1 cellular context compared by ENCODE assay signal in genomic region chr3:172153335-172153861, GRCh38.
TF ChIP-seq lines count a peak whose summit lies in the region.

No MANE protein-coding gene starts in this region.

TF ChIP-seq in GM12878, 131 proteins besides CTCF, POLR2A, EP300 and RAD21 (continued from another document):
- TF ChIP-seq EED (IDR thresholded peaks at IDR 0.05; ENCODE audit: low read depth): peak; percentile 53
- TF ChIP-seq ATF3 (IDR thresholded peaks at IDR 0.05; ENCODE audit: borderline replicate concordance, extremely low read depth, low read depth, low read length): no peak
- TF ChIP-seq HCFC1 (IDR thresholded peaks at IDR 0.05; ENCODE audit: low read length): no peak
- TF ChIP-seq IKZF2 (IDR thresholded peaks at IDR 0.05): peak; percentile 39 to 61; a peak in 3 of 4 replicates
- 0 out of 2 replicates have a peak, but pooled peaks have one; percentile 17 for TF ChIP-seq PAX5 (IDR thresholded peaks at IDR 0.05; ENCODE audit: borderline replicate concordance, low read depth, low read length)
- no peak for TF ChIP-seq TAF1 (IDR thresholded peaks at IDR 0.05; ENCODE audit: borderline replicate concordance, low read depth, low read length)
- 0 out of 2 replicates have a peak, but pooled peaks have one; percentile 15 for TF ChIP-seq TCF12 (IDR thresholded peaks at IDR 0.05; ENCODE audit: low read depth, low read length)
- 0 out of 2 replicates have a peak, but pooled peaks have one; percentile 36 for TF ChIP-seq IKZF1 (conservative IDR thresholded peaks at IDR 0.05)
- no peak for TF ChIP-seq LARP7 (IDR thresholded peaks at IDR 0.05)
- TF ChIP-seq NBN (IDR thresholded peaks at IDR 0.05): peak; percentile 22; the same call in 1 of the 2 replicates
